ENCODE assay signal across 8 cellular contexts in genomic region chr6:33426590-33427563, GRCh38. TPM values are rescaled to one million over a fixed set of nuclear protein-coding genes. Genes with fewer than 3 reads are reported as not detected.
DNase-seq lines count a peak whose midpoint lies in the region; ATAC-seq and TF ChIP-seq lines count a peak whose summit lies in the region.

No MANE protein-coding gene starts in this region.

- peak; percentile 5 for DNase-seq in COLO668 (lab: John Stamatoyannopoulos, UW; ENCODE audit: unreplicated experiment)
- peak; percentile 26 for DNase-seq in NB4 (ENCODE audit: low read depth)
- DNase-seq in MCF 10A (ENCODE audit: unreplicated experiment) = no peak
- DNase-seq in memory B cell (ENCODE audit: low spot score in 2 of 2) = no peak
- DNase-seq in uterus = no peak
- DNase-seq in amniotic stem cell (lab: John Stamatoyannopoulos, UW) = no peak
- DNase-seq in KBM-7 = no peak

- H3K4me3 Mint-ChIP-seq in MCF 10A (ENCODE audit: unreplicated experiment) (peak overlapping the region; percentile 97), memory B cell (peak overlapping the region; percentile 90)

- H3K36me3 Mint-ChIP-seq in MCF 10A (ENCODE audit: insufficient read depth, unreplicated experiment) (no peaks in the 10 kb centered on the region), memory B cell (no peaks in the 10 kb centered on the region)

- TF ChIP-seq CTCF in NB4 (IDR thresholded peaks at IDR 0.05; ENCODE audit: low read depth, low read length) = no peak
- no peak for TF ChIP-seq CTCF in MCF 10A (IDR thresholded peaks at IDR 0.05; ENCODE audit: unreplicated experiment)
- TF ChIP-seq CTCF in uterus (IDR thresholded peaks at IDR 0.05) = no peak

- no peaks in the 10 kb centered on the region for H3K27me3 ChIP-seq in uterus

- intact Hi-C loops in MCF 10A (cut with micrococcal nuclease) (loop anchor here (5.0 to 10.0 kb wide), 2 partner anchors 130 to 278 kb away; partner anchors contain the start of gene RGL2), uterus (cut with DNase I; ENCODE audit: low total_unique reads) (loop anchor here (10.0 kb wide), 1 partner anchor 132 kb away; the partner anchor contains the start of gene RGL2)

- H3K9me3 Mint-ChIP-seq in MCF 10A (ENCODE audit: unreplicated experiment) (no peaks in the 10 kb centered on the region), memory B cell (no peaks in the 10 kb centered on the region)

- H3K4me1 Mint-ChIP-seq in MCF 10A (ENCODE audit: insufficient read depth, unreplicated experiment) = peaks cover 64% of the 10 kb centered on the region
- H3K4me1 Mint-ChIP-seq in memory B cell = peaks cover 67% of the 10 kb centered on the region

- BruUV-seq in MCF 10A (replicated peaks; lab: Mats Ljungman, UMichigan) = no TSS peak

- in situ Hi-C loops in KBM-7 (cut with MboI; ENCODE audit: low pct_unique_long_range_greater_than_20kb, low sequenced_read_pairs) = no loop called here

- H3K9me3 ChIP-seq in uterus = no peaks in the 10 kb centered on the region

- ATAC-seq in memory B cell (ENCODE audit: low read depth) (peak; percentile 25), GM21515 (IDR thresholded peaks at IDR 0.05; ENCODE audit: unreplicated experiment) (no peak)

- CTCF ChIA-PET in MCF 10A (lab: Yijun Ruan, JAX) = interaction anchor here (0.6 to 1.3 kb wide), 7 partner anchors 10 to 198 kb away, joined by 3 to 4 read pairs (median 3); no protein-coding TSS in a partner anchor

- H3K27ac ChIP-seq in uterus = peak overlapping the region; percentile 95 to 99

- no peaks in the 10 kb centered on the region for H3K27me3 Mint-ChIP-seq in MCF 10A (ENCODE audit: insufficient read depth, unreplicated experiment)
- no peaks in the 10 kb centered on the region for H3K27me3 Mint-ChIP-seq in memory B cell

- TF ChIP-seq POLR2A in NB4 (IDR thresholded peaks at IDR 0.05; ENCODE audit: extremely low read depth, insufficient read length) (no peak), uterus (IDR thresholded peaks at IDR 0.05) (no peak)

- peak overlapping the region; percentile 85 for H3K27ac Mint-ChIP-seq in MCF 10A (ENCODE audit: low read depth, unreplicated experiment)
- H3K27ac Mint-ChIP-seq in memory B cell = peak overlapping the region; percentile 95

- H3K36me3 ChIP-seq in uterus = no peaks in the 10 kb centered on the region

- POLR2A ChIA-PET in MCF 10A (lab: Yijun Ruan, JAX) = interaction anchor here (0.6 to 3.2 kb wide), 17 partner anchors 10 to 1273 kb away, joined by 3 to 35 read pairs (median 5); partner anchors contain the start of genes BAK1, CUTA, HSD17B8 and PHF1

- peak overlapping the region; percentile 93 for H3K4me3 ChIP-seq in NB4 (ENCODE audit: low read depth, low read length)
- peak overlapping the region; percentile 67 to 71 for H3K4me3 ChIP-seq in uterus

- peaks cover 14 to 20% of the 10 kb centered on the region in 2 donors for H3K4me1 ChIP-seq in uterus

RNA-seq across cellular contexts. Expression of gene SYNGAP1, which starts 7.0 kb away (rescaled TPM):
- 6.7 and 9.9 TPM in 2 replicates for total RNA-seq in MCF 10A (2022)
- 10 to 100 TPM; 11.5 to 67.6 (median 14.4) TPM for total RNA-seq in uterus

RNA-seq across cellular contexts. Expression of gene CUTA, which starts 9.0 kb away (rescaled TPM):
- total RNA-seq in MCF 10A (2022) (212 and 231 TPM in 2 replicates), uterus (100 to 1,000 TPM in 1 of 4 donors, 10 to 100 TPM in 3; 10.8 to 135 (median 72.7) TPM)

RNA-seq across cellular contexts. Expression of gene PHF1, which starts 16.1 kb away (rescaled TPM):
- 28.9 and 33.9 TPM in 2 replicates for total RNA-seq in MCF 10A (2022)
- total RNA-seq in uterus = 100 to 1,000 TPM in 1 of 4 donors, 10 to 100 TPM in 3; 10.5 to 147 (median 35.3) TPM

RNA-seq across cellular contexts. Expression of gene ZBTB9, which starts 27.5 kb away (rescaled TPM):
- 7.5 and 8.3 TPM in 2 replicates for total RNA-seq in MCF 10A (2022)
- 10 to 100 TPM in 1 of 4 donors, 1 to 10 TPM in 1, under 1 TPM in 2; under 0.01 to 12.0 (median 4.7) TPM for total RNA-seq in uterus

RNA-seq across cellular contexts. Expression of gene KIFC1, which starts 35.3 kb away (rescaled TPM):
- total RNA-seq in MCF 10A (2022) (20.3 and 27.1 TPM in 2 replicates), uterus (10 to 100 TPM in 1 of 4 donors, 1 to 10 TPM in 1, not detected in 2; 1.8 to 20.0 TPM)

Comparison
In these comparisons a context has a peak if more than half of its experiments do, and no peak if none do; other contexts are left out.
1. DNase-seq: peak in COLO668 (single experiment) and NB4 (single experiment); none in MCF 10A (single experiment), memory B cell (0 of 2), uterus (0 of 2), amniotic stem cell (single experiment) and KBM-7 (single experiment).